ENCODE assay signal across 8 cellular contexts in the genomic region with DNA sequence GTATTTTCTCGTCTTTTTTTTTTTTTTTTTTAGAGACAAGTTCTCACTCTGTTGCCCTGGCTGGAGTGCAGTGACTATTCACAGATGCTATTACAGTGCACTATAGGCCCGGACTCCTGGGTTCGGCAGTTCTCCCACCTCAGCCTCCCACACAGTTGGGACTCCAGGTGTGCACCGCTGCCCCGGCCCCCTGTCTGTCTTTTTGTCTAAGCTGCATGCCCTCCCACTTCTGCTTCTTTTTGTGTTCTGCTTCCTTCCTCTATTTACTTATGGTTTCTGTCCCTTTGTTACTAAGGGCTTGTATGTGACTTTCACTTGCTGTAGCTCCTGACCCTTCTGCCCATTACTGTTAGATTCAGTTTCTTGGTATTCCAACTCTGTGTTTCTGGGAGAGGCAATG. TPM values are rescaled to one million over a fixed set of nuclear protein-coding genes. Genes with fewer than 3 reads are reported as not detected.
A peak's percentile ranks its signal among the peaks of the same experiment; 100 is the strongest.
DNase-seq lines count a peak whose midpoint lies in the region; ATAC-seq and TF ChIP-seq lines count a peak whose summit lies in the region.

No MANE protein-coding gene starts in this region.

- no peaks in the 10 kb centered on the region for H3K27me3 ChIP-seq in DOHH2 (ENCODE audit: control insufficient read depth, low read length)
- H3K27me3 ChIP-seq in Loucy (ENCODE audit: insufficient read depth, low read length, poor library complexity, severe bottlenecking), result no peaks in the 10 kb centered on the region
- no peaks in the 10 kb centered on the region for H3K27me3 ChIP-seq in esophagus muscularis mucosa
- H3K27me3 ChIP-seq in H7 (ENCODE audit: control insufficient read depth, insufficient read depth, low read length), result no peaks in the 10 kb centered on the region

- H4K20me1 ChIP-seq in DOHH2 (ENCODE audit: control insufficient read depth, insufficient read depth, low read depth, low read length) (no peaks in the 10 kb centered on the region), Loucy (ENCODE audit: insufficient read depth, low read length, poor library complexity, severe bottlenecking) (peaks cover 7% of the 10 kb centered on the region)

- H3K36me3 ChIP-seq in DOHH2 (ENCODE audit: control insufficient read depth, low read length), result peaks cover 85% of the 10 kb centered on the region
- H3K36me3 ChIP-seq in Loucy (ENCODE audit: insufficient read depth, low read length), result peaks cover 7% of the 10 kb centered on the region; the same call in 1 of the 2 replicates
- H3K36me3 ChIP-seq in esophagus muscularis mucosa, result peaks cover 0 to 56% (median 32%) of the 10 kb centered on the region in 4 donors
- peaks cover 2% of the 10 kb centered on the region for H3K36me3 ChIP-seq in H7 (replicated peaks; ENCODE audit: control insufficient read depth, insufficient read depth, low read length)

- peaks cover 75% of the 10 kb centered on the region for H3K79me2 ChIP-seq in DOHH2 (ENCODE audit: control insufficient read depth, low read length)
- peaks cover 57% of the 10 kb centered on the region for H3K79me2 ChIP-seq in Loucy (ENCODE audit: insufficient read depth, low read length)

- TF ChIP-seq EP300 in esophagus muscularis mucosa (IDR thresholded peaks at IDR 0.05), result no peak

- H3K4me2 ChIP-seq in DOHH2 (ENCODE audit: low read length) (peak overlapping the region; percentile 82), Loucy (ENCODE audit: low read depth, low read length, poor library complexity, severe bottlenecking) (peak overlapping the region; percentile 98)

- H2AFZ ChIP-seq in Loucy (ENCODE audit: low read length), result no peak overlapping the region

- peaks cover 92% of the 10 kb centered on the region for H3K4me1 ChIP-seq in DOHH2 (ENCODE audit: control insufficient read depth, low read length)
- H3K4me1 ChIP-seq in Loucy (ENCODE audit: insufficient read depth, low read length, poor library complexity, severe bottlenecking), result peaks cover 67% of the 10 kb centered on the region
- H3K4me1 ChIP-seq in esophagus muscularis mucosa, result peaks cover 66 to 77% (median 72%) of the 10 kb centered on the region in 4 donors

- H3K9me3 ChIP-seq in DOHH2 (ENCODE audit: control insufficient read depth, insufficient read depth, low read length) (no peaks in the 10 kb centered on the region), Loucy (ENCODE audit: insufficient read depth, low read depth, low read length) (no peaks in the 10 kb centered on the region), esophagus muscularis mucosa (no peaks in the 10 kb centered on the region)

- TF ChIP-seq CTCF in DOHH2 (IDR thresholded peaks at IDR 0.05; ENCODE audit: low read depth, low read length, poor library complexity, severe bottlenecking) (no peak), Loucy (conservative IDR thresholded peaks at IDR 0.05; ENCODE audit: low read length) (no peak), esophagus muscularis mucosa (IDR thresholded peaks at IDR 0.05) (no peak)

- H3F3A ChIP-seq in DOHH2 (ENCODE audit: control insufficient read depth, insufficient read depth), result peaks cover 31% of the 10 kb centered on the region
- peaks cover 17% of the 10 kb centered on the region for H3F3A ChIP-seq in Loucy (ENCODE audit: low read depth)

- H3K4me3 ChIP-seq in DOHH2 (ENCODE audit: low read length), result peak overlapping the region; percentile 62
- peak overlapping the region; percentile 74 for H3K4me3 ChIP-seq in Loucy (ENCODE audit: low read length, poor library complexity, severe bottlenecking)
- no peak overlapping the region for H3K4me3 ChIP-seq in esophagus muscularis mucosa
- H3K4me3 ChIP-seq in H7 (ENCODE audit: insufficient read depth, low read depth, low read length), result no peak overlapping the region

- peak overlapping the region; percentile 82 for H3K9ac ChIP-seq in Loucy (ENCODE audit: low read depth, low read length, poor library complexity, severe bottlenecking)

- H3K9me2 ChIP-seq in DOHH2 (replicated peaks; ENCODE audit: control insufficient read depth, low read length) (no peaks in the 10 kb centered on the region), Loucy (replicated peaks; ENCODE audit: low read depth, low read length) (no peaks in the 10 kb centered on the region)

- no peak for TF ChIP-seq POLR2A in esophagus muscularis mucosa (IDR thresholded peaks at IDR 0.05; ENCODE audit: low read depth)

- H3K27ac ChIP-seq in DOHH2 (ENCODE audit: low read depth, low read length) (peak overlapping the region; percentile 93), esophagus muscularis mucosa (replicated peaks in 1 of 4) (peak overlapping the region; percentile 7 to 40 (median 29))

- ATAC-seq in GM21390 (IDR thresholded peaks at IDR 0.05; ENCODE audit: unreplicated experiment), result peak; percentile 55

- 78% methylated on average over 5 of the region's 5 CpGs for WGBS in esophagus muscularis mucosa

- DNase-seq in esophagus muscularis mucosa (ENCODE audit: extremely low spot score), result no peak
- DNase-seq in SHP77 (lab: John Stamatoyannopoulos, UW), result no peak
- no peak for DNase-seq in H7
- no peak for DNase-seq in A172 (ENCODE audit: low spot score)
- DNase-seq in NCI-H2171 treated with DMSO at 0.1 percent for 48 hours (lab: John Stamatoyannopoulos, UW), result no peak

- intact Hi-C loops in esophagus muscularis mucosa (cut with DNase I), result no loop called here

RNA-seq across cellular contexts. Expression of a gene that starts 20.5 kb away (rescaled TPM):
- total RNA-seq in esophagus muscularis mucosa, result 10 to 100 TPM; 18.9 to 37.1 (median 27.3) TPM
- 16.8 and 19.8 TPM in 2 replicates for total RNA-seq in H7 (2014; rRNA removed; shearing (Covaris generic))
- 8.0 and 16.4 TPM in 2 replicates for total RNA-seq in A172 (2014; rRNA removed; shearing (Covaris generic))

RNA-seq across cellular contexts. Expression of a gene that starts 25.9 kb away (rescaled TPM):
- total RNA-seq in esophagus muscularis mucosa, result 10 to 100 TPM in 2 of 4 donors, 1 to 10 TPM in 2; 8.7 to 15.7 (median 11.5) TPM
- total RNA-seq in H7 (2014; rRNA removed; shearing (Covaris generic)), result 15.8 and 20.7 TPM in 2 replicates
- 19.0 and 23.9 TPM in 2 replicates for total RNA-seq in A172 (2014; rRNA removed; shearing (Covaris generic))

RNA-seq across cellular contexts. Expression of a gene that starts 26.0 kb away (rescaled TPM):
- 10 to 100 TPM; 20.0 to 31.1 (median 26.8) TPM for total RNA-seq in esophagus muscularis mucosa
- 34.6 and 56.5 TPM in 2 replicates for total RNA-seq in H7 (2014; rRNA removed; shearing (Covaris generic))
- total RNA-seq in A172 (2014; rRNA removed; shearing (Covaris generic)), result 40.2 and 44.6 TPM in 2 replicates

RNA-seq across cellular contexts. Expression of a gene that starts 39.7 kb away (rescaled TPM):
- 10 to 100 TPM; 10.4 to 22.0 (median 15.3) TPM for total RNA-seq in esophagus muscularis mucosa
- 7.5 and 10.3 TPM in 2 replicates for total RNA-seq in H7 (2014; rRNA removed; shearing (Covaris generic))
- 27.7 and 35.1 TPM in 2 replicates for total RNA-seq in A172 (2014; rRNA removed; shearing (Covaris generic))

RNA-seq across cellular contexts. Expression of a gene that starts 48.9 kb away (rescaled TPM):
- 1 to 10 TPM in 1 of 4 donors, under 1 TPM in 3; 0.17 to 2.1 (median 0.52) TPM for total RNA-seq in esophagus muscularis mucosa
- 15.5 and 18.0 TPM in 2 replicates for total RNA-seq in H7 (2014; rRNA removed; shearing (Covaris generic))
- total RNA-seq in A172 (2014; rRNA removed; shearing (Covaris generic)), result 0.45 TPM in 1 of 2 replicates, not detected in the other

Comparison
In these comparisons a context has a peak if more than half of its experiments do, and no peak if none do; other contexts are left out.
1. H3K4me3 ChIP-seq: peak in DOHH2 (single experiment) and Loucy (single experiment); none in esophagus muscularis mucosa (0 of 4) and H7 (single experiment).